ENCODE assay signal across 8 cellular contexts in genomic region chr16:27313422-27314160, GRCh38. TPM values are rescaled to one million over a fixed set of nuclear protein-coding genes. Genes with fewer than 3 reads are reported as not detected.
DNase-seq lines count a peak whose midpoint lies in the region; ATAC-seq and TF ChIP-seq lines count a peak whose summit lies in the region.

IL4R (plus strand) TSS chr16:27313974; CDS start chr16:27340204, 26,230 bp downstream.

- H3K36me3 ChIP-seq in Caco-2 (ENCODE audit: control insufficient read depth, insufficient read depth, low read length) = no peaks in the 10 kb centered on the region

- H3K4me1 ChIP-seq in Caco-2 = peaks cover 32% of the 10 kb centered on the region

- intact Hi-C loops in Caco-2 (cut with micrococcal nuclease; ENCODE audit: unreplicated experiment) = loop anchor here (2.0 to 10.0 kb wide), 3 partner anchors 45 to 79 kb away; partner anchors contain the start of gene NSMCE1

- peaks cover 6% of the 10 kb centered on the region for H3K36me3 Mint-ChIP-seq in Caco-2 (ENCODE audit: insufficient read depth, unreplicated experiment)
- peaks cover 0 to 2% (median 0%) of the 10 kb centered on the region in 3 donors for H3K36me3 Mint-ChIP-seq in naive thymus-derived CD8-positive, alpha-beta T cell
- H3K36me3 Mint-ChIP-seq in stimulated activated naive CD8-positive, alpha-beta T cell treated with anti-CD3 and anti-CD28 coated beads, Interleukin-15, Interleukin-2, amounts not matched to agents 100 ng/mL and 50 ng/mL, for 24 hours (ENCODE audit: low read depth) = peaks cover 43% of the 10 kb centered on the region

- CTCF ChIA-PET in Caco-2 (lab: Charles Lee) = no interaction called here

- ATAC-seq in GM21825 (IDR thresholded peaks at IDR 0.05; ENCODE audit: unreplicated experiment) (peak; percentile 45), esophagus mucosa (peak; percentile 6)
- peak; percentile 66 for ATAC-seq in naive thymus-derived CD8-positive, alpha-beta T cell

- peaks cover 25% of the 10 kb centered on the region for H3K4me1 Mint-ChIP-seq in Caco-2 (ENCODE audit: low read depth, unreplicated experiment)
- peaks cover 34 to 54% (median 48%) of the 10 kb centered on the region in 4 donors for H3K4me1 Mint-ChIP-seq in naive thymus-derived CD8-positive, alpha-beta T cell
- H3K4me1 Mint-ChIP-seq in stimulated activated naive CD8-positive, alpha-beta T cell treated with anti-CD3 and anti-CD28 coated beads, Interleukin-15, Interleukin-2, amounts not matched to agents 100 ng/mL and 50 ng/mL, for 24 hours (ENCODE audit: low read depth) = peaks cover 69% of the 10 kb centered on the region

- peak within 1 kb of the TSS; percentile 90 for H3K27ac Mint-ChIP-seq in Caco-2 (ENCODE audit: unreplicated experiment)
- H3K27ac Mint-ChIP-seq in naive thymus-derived CD8-positive, alpha-beta T cell = peak within 1 kb of the TSS; percentile 92 to 97 (median 96)
- peak within 1 kb of the TSS; percentile 100 for H3K27ac Mint-ChIP-seq in stimulated activated naive CD8-positive, alpha-beta T cell treated with anti-CD3 and anti-CD28 coated beads, Interleukin-15, Interleukin-2, amounts not matched to agents 100 ng/mL and 50 ng/mL, for 24 hours

- POLR2A ChIA-PET in Caco-2 (lab: Charles Lee) = no interaction called here
- POLR2A ChIA-PET in naive thymus-derived CD8-positive, alpha-beta T cell (lab: Charles Lee) = interaction anchor here (1.8 kb wide), 1 partner anchor 78 kb away, joined by 8 read pairs; no protein-coding TSS in a partner anchor

- no peaks in the 10 kb centered on the region for H3K9me3 ChIP-seq in Caco-2

- BruUV-seq in Caco-2 (replicated peaks; lab: Mats Ljungman, UMichigan) = no TSS peak

- H3K27me3 ChIP-seq in Caco-2 (replicated peaks; ENCODE audit: control insufficient read depth, insufficient read depth, low read length) = no peaks in the 10 kb centered on the region

- peak; percentile 85 to 88 for DNase-seq in Caco-2
- peak; percentile 30 for DNase-seq in NCI-H510A (lab: John Stamatoyannopoulos, UW)
- DNase-seq in activated T-cell treated with anti-CD3 and anti-CD28 coated beads for 24 hours (ENCODE audit: low read depth) = peak; percentile 61
- DNase-seq in naive thymus-derived CD8-positive, alpha-beta T cell = peak; percentile 41 to 73 (median 63)
- no peak for DNase-seq in middle frontal gyrus (ENCODE audit: extremely low spot score, low spot score)

- H3K4me3 Mint-ChIP-seq in Caco-2 (ENCODE audit: unreplicated experiment) = peak within 1 kb of the TSS; percentile 88
- peak within 1 kb of the TSS; percentile 83 to 94 (median 91) for H3K4me3 Mint-ChIP-seq in naive thymus-derived CD8-positive, alpha-beta T cell
- H3K4me3 Mint-ChIP-seq in stimulated activated naive CD8-positive, alpha-beta T cell treated with anti-CD3 and anti-CD28 coated beads, Interleukin-15, Interleukin-2, amounts not matched to agents 100 ng/mL and 50 ng/mL, for 24 hours = peak within 1 kb of the TSS; percentile 99

- TF ChIP-seq CTCF in Caco-2 (IDR thresholded peaks at IDR 0.05; ENCODE audit: insufficient read depth in 1 of 2, low read depth in 1 of 2, low read length in 1 of 2, severe bottlenecking in 1 of 2, unreplicated experiment in 1 of 2) = no peak

- peak within 1 kb of the TSS; percentile 83 for H3K4me3 ChIP-seq in Caco-2 (ENCODE audit: low read depth, low read length)

- no peaks in the 10 kb centered on the region for H3K27me3 Mint-ChIP-seq in Caco-2 (ENCODE audit: insufficient read depth, unreplicated experiment)
- no peaks in the 10 kb centered on the region for H3K27me3 Mint-ChIP-seq in naive thymus-derived CD8-positive, alpha-beta T cell
- H3K27me3 Mint-ChIP-seq in stimulated activated naive CD8-positive, alpha-beta T cell treated with anti-CD3 and anti-CD28 coated beads, Interleukin-15, Interleukin-2, amounts not matched to agents 100 ng/mL and 50 ng/mL, for 24 hours = no peaks in the 10 kb centered on the region

- H3K9me3 Mint-ChIP-seq in Caco-2 (ENCODE audit: unreplicated experiment) = no peaks in the 10 kb centered on the region
- H3K9me3 Mint-ChIP-seq in naive thymus-derived CD8-positive, alpha-beta T cell = no peaks in the 10 kb centered on the region
- H3K9me3 Mint-ChIP-seq in stimulated activated naive CD8-positive, alpha-beta T cell treated with anti-CD3 and anti-CD28 coated beads, Interleukin-15, Interleukin-2, amounts not matched to agents 100 ng/mL and 50 ng/mL, for 24 hours = no peaks in the 10 kb centered on the region

RNA-seq across cellular contexts. Expression of gene IL4R, which starts in this region (rescaled TPM):
- total RNA-seq in Caco-2 (2022) (32.6 and 34.4 TPM in 2 replicates), esophagus mucosa (119 TPM)
- total RNA-seq in naive thymus-derived CD8-positive, alpha-beta T cell = 100 to 1,000 TPM; 117 to 120 TPM
- polyA plus RNA-seq in naive thymus-derived CD8-positive, alpha-beta T cell = 10 to 100 TPM; 18.8 to 49.4 (median 34.7) TPM

Comparison
In these comparisons a context has a peak if more than half of its experiments do, and no peak if none do; other contexts are left out.
1. ATAC-seq: peak in every context shown above with its lines; median percentile 66 in naive thymus-derived CD8-positive, alpha-beta T cell; 45 in GM21825; 6 in esophagus mucosa.